Comparison of ENCODE assay signal across 2 cellular contexts in the genomic region with DNA sequence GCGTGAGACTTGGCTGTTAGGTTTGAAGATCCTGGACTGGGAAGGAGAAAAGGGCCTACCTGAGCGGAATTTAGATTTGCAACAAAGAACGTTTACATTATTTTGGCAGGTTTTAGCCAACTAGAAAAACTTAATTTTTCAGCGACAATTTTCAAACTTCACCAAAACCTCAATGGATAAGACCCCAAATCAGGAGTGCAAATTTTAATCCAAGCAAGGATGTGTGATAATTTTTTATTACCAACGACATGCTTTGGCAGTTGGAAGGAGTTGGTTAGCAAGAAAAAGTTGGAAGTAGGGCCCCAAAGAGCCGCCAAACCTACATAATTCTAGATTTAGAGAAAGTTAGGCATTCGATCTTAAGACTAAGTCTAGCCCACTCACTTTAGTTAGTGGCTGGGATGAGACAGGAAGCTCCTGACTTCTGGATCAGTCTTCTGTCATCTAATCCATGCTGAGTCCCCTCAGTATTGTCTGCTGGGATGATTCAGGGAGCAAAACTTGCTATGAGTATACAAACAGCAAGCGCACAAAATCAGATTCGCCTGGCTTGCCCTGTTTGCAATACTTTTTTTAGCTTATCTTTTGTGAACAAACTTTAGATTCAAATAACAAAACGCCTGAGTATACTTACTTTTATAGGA.
TF ChIP-seq lines count a peak whose summit lies in the region.

No MANE protein-coding gene starts in this region.

TF ChIP-seq in SK-N-SH, 30 proteins besides CTCF, POLR2A, EP300 and RAD21 (continued from another document):
- TF ChIP-seq NFIC (IDR thresholded peaks at IDR 0.05; ENCODE audit: borderline replicate concordance) (no peak), CHD2 (IDR thresholded peaks at IDR 0.05; ENCODE audit: low read length, partially characterized antibody) (no peak), TEAD4 (IDR thresholded peaks at IDR 0.05; ENCODE audit: borderline replicate concordance, insufficient read depth) (no peak)
- TF ChIP-seq, protein P1, sequence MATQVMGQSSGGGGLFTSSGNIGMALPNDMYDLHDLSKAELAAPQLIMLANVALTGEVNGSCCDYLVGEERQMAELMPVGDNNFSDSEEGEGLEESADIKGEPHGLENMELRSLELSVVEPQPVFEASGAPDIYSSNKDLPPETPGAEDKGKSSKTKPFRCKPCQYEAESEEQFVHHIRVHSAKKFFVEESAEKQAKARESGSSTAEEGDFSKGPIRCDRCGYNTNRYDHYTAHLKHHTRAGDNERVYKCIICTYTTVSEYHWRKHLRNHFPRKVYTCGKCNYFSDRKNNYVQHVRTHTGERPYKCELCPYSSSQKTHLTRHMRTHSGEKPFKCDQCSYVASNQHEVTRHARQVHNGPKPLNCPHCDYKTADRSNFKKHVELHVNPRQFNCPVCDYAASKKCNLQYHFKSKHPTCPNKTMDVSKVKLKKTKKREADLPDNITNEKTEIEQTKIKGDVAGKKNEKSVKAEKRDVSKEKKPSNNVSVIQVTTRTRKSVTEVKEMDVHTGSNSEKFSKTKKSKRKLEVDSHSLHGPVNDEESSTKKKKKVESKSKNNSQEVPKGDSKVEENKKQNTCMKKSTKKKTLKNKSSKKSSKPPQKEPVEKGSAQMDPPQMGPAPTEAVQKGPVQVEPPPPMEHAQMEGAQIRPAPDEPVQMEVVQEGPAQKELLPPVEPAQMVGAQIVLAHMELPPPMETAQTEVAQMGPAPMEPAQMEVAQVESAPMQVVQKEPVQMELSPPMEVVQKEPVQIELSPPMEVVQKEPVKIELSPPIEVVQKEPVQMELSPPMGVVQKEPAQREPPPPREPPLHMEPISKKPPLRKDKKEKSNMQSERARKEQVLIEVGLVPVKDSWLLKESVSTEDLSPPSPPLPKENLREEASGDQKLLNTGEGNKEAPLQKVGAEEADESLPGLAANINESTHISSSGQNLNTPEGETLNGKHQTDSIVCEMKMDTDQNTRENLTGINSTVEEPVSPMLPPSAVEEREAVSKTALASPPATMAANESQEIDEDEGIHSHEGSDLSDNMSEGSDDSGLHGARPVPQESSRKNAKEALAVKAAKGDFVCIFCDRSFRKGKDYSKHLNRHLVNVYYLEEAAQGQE (IDR thresholded peaks at IDR 0.05; ENCODE audit: low read depth, low read length): no peak
TF ChIP-seq in SK-N-SH: peak in this region for 0.

TF ChIP-seq in SK-N-SH treated with all-trans-retinoic acid at 6 μM for 48 hours, 23 proteins besides CTCF, POLR2A, EP300 and RAD21 (continued from another document):
- TF ChIP-seq, protein P2, sequence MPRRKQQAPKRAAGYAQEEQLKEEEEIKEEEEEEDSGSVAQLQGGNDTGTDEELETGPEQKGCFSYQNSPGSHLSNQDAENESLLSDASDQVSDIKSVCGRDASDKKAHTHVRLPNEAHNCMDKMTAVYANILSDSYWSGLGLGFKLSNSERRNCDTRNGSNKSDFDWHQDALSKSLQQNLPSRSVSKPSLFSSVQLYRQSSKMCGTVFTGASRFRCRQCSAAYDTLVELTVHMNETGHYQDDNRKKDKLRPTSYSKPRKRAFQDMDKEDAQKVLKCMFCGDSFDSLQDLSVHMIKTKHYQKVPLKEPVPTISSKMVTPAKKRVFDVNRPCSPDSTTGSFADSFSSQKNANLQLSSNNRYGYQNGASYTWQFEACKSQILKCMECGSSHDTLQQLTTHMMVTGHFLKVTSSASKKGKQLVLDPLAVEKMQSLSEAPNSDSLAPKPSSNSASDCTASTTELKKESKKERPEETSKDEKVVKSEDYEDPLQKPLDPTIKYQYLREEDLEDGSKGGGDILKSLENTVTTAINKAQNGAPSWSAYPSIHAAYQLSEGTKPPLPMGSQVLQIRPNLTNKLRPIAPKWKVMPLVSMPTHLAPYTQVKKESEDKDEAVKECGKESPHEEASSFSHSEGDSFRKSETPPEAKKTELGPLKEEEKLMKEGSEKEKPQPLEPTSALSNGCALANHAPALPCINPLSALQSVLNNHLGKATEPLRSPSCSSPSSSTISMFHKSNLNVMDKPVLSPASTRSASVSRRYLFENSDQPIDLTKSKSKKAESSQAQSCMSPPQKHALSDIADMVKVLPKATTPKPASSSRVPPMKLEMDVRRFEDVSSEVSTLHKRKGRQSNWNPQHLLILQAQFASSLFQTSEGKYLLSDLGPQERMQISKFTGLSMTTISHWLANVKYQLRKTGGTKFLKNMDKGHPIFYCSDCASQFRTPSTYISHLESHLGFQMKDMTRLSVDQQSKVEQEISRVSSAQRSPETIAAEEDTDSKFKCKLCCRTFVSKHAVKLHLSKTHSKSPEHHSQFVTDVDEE (CRISPR knock-in tag; IDR thresholded peaks at IDR 0.05): no peak
- TF ChIP-seq ZNF70 (CRISPR knock-in tag; IDR thresholded peaks at IDR 0.05): no peak
- no peak for TF ChIP-seq TCF4 (CRISPR knock-in tag; IDR thresholded peaks at IDR 0.05; ENCODE audit: borderline replicate concordance)
- TF ChIP-seq OSR1 (CRISPR knock-in tag; IDR thresholded peaks at IDR 0.05): no peak
